In the genomic region with DNA sequence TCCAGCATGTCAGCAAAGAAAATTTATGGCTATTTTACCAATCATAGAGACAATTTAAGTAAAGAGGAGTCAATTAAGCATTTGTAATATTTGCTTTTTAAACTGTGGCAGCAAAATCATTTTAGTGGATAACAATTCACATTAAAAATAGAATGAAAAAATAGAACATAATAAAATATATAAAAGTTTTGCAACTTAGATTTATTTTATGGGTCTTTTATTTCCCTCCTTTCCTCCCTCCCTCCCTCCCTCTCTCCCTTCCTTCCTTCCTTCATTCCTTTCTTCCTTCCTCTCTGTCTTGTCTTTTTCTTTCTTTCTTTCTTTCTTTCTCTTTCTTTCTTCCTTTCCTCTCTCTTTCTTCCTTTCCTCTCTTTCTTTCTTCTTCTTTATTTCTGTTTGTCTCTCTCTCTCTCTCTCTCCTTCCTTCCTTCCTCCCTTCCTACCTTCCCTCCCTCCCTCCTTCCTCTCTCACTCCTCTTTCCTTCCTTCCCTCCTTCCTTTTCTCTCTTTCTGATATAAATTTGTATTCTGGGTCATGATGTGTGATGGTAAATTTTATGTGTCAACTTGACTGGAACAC, we compare ENCODE assay signal across 27 cellular contexts.
"Had no signal": no experiment of that assay in that cellular context is flagged by ENCODE, and none has a peak within 500 bp of the region (broad histone marks: within the 10 kb centered on the region; RNA-seq: fewer than 3 reads in every experiment).

No MANE protein-coding gene starts in this region.

- H3K4me3 Mint-ChIP-seq: effector memory CD8-positive, alpha-beta T cell; memory B cell; mesothelial cell of epicardium; naive B cell; natural killer cell treated with Interleukin-12 subunit alpha and Interleukin-12 subunit beta and Interleukin-15 and Interleukin-18, amount 100 ng/mL, for 72 hours; neural crest cell; stimulated activated naive CD8-positive, alpha-beta T cell treated with anti-CD3 and anti-CD28 coated beads, Interleukin-15, amount 100 ng/mL, for 72 hours; type B pancreatic cell had no signal

- H3K36me3 Mint-ChIP-seq: mesothelial cell of epicardium; naive B cell; natural killer cell treated with Interleukin-12 subunit alpha and Interleukin-12 subunit beta and Interleukin-15 and Interleukin-18, amount 100 ng/mL, for 72 hours; type B pancreatic cell had no signal

- DNase-seq: cerebellar nuclear complex; cortex of kidney; effector memory CD8-positive, alpha-beta T cell; erythroblast; head of caudate nucleus; kidney; mucosa of descending colon; naive B cell; posterior cingulate gyrus; psoas muscle; right cardiac atrium; small intestine; stimulated activated CD4-positive, alpha-beta T cell treated with anti-CD3 and anti-CD28 coated beads, Interleukin-15, amount 100 ng/mL, for 24 hours; stimulated activated CD4-positive, alpha-beta T cell treated with anti-CD3 and anti-CD28 coated beads, Interleukin-2, amount 100 ng/mL, for 48 hours; stimulated activated naive CD4-positive, alpha-beta T cell; stimulated activated naive CD8-positive, alpha-beta T cell treated with anti-CD3 and anti-CD28 coated beads, Interleukin-15, amount 100 ng/mL, for 72 hours; thyroid gland had no signal

- ATAC-seq: effector memory CD8-positive, alpha-beta T cell; left lobe of liver; mucosa of descending colon; natural killer cell treated with Interleukin-12 subunit alpha and Interleukin-12 subunit beta and Interleukin-15 and Interleukin-18, amount 100 ng/mL, for 72 hours; psoas muscle; right cardiac atrium; stimulated activated naive CD8-positive, alpha-beta T cell treated with anti-CD3 and anti-CD28 coated beads, Interleukin-15, amount 100 ng/mL, for 72 hours had no signal

- H3K27ac Mint-ChIP-seq: effector memory CD8-positive, alpha-beta T cell; memory B cell; mesothelial cell of epicardium; naive B cell; natural killer cell treated with Interleukin-12 subunit alpha and Interleukin-12 subunit beta and Interleukin-15 and Interleukin-18, amount 100 ng/mL, for 72 hours; stimulated activated naive CD8-positive, alpha-beta T cell treated with anti-CD3 and anti-CD28 coated beads, Interleukin-15, amount 100 ng/mL, for 72 hours; type B pancreatic cell had no signal

- H3K9me3 ChIP-seq: mucosa of descending colon, psoas muscle, suprapubic skin, thyroid gland had no signal

- H3K27ac ChIP-seq: psoas muscle, suprapubic skin had no signal

- FAIRE-seq: endometrium, frontal cortex, kidney, small intestine had no signal

- H3K27me3 Mint-ChIP-seq: stimulated activated naive CD8-positive, alpha-beta T cell treated with anti-CD3 and anti-CD28 coated beads, Interleukin-15, amount 100 ng/mL, for 72 hours; type B pancreatic cell had no signal

- H3K9me3 Mint-ChIP-seq: effector memory CD8-positive, alpha-beta T cell; memory B cell; mesothelial cell of epicardium; naive B cell; natural killer cell treated with Interleukin-12 subunit alpha and Interleukin-12 subunit beta and Interleukin-15 and Interleukin-18, amount 100 ng/mL, for 72 hours; stimulated activated naive CD8-positive, alpha-beta T cell treated with anti-CD3 and anti-CD28 coated beads, Interleukin-15, amount 100 ng/mL, for 72 hours had no signal

- H3K36me3 ChIP-seq: suprapubic skin, thyroid gland had no signal

- H3K4me3 ChIP-seq: lung, mucosa of descending colon, psoas muscle, suprapubic skin, thyroid gland had no signal

- H3K27me3 ChIP-seq: suprapubic skin, thyroid gland had no signal
